In genomic region chr18:28127763-28128737, GRCh38 we compare ENCODE assay signal across 18 cellular contexts. TPM values are rescaled to one million over a fixed set of nuclear protein-coding genes. Genes with fewer than 3 reads are reported as not detected.
A peak's percentile ranks its signal among the peaks of the same experiment; 100 is the strongest.
DNase-seq lines count a peak whose midpoint lies in the region; ATAC-seq, FAIRE-seq and TF ChIP-seq lines count a peak whose summit lies in the region.
"Had no signal": no experiment of that assay in that cellular context is flagged by ENCODE, and none has a peak within 500 bp of the region (broad histone marks: within the 10 kb centered on the region; RNA-seq: fewer than 3 reads in every experiment).

No MANE protein-coding gene starts in this region.

- H3K4me1 ChIP-seq in IMR-90 (ENCODE audit: control insufficient read depth, insufficient read depth, low read length): peaks cover 5% of the 10 kb centered on the region; the same call in 1 of the 2 replicates
- H3K4me1 ChIP-seq in naive thymus-derived CD4-positive, alpha-beta T cell (ENCODE audit: control insufficient read depth in 2 of 2, insufficient read depth in 2 of 2, low read length in 2 of 2): no peaks in the 10 kb centered on the region
- H3K4me1 ChIP-seq: esophagus squamous epithelium had no signal

- H2BK20ac ChIP-seq in IMR-90 (ENCODE audit: low read depth, low read length): no peak overlapping the region

- WGBS in IMR-90 (ENCODE audit: extremely low coverage in 2 of 2, insufficient read length in 1 of 2), 2 experiments: no CpG with 5 or more reads among the region's 7 CpGs

- ATAC-seq in IMR-90 (ENCODE audit: low read depth) (no peak), HG03432 (IDR thresholded peaks at IDR 0.05; ENCODE audit: unreplicated experiment) (no peak), HG03354 (IDR thresholded peaks at IDR 0.05; ENCODE audit: poor library complexity, severe bottlenecking, unreplicated experiment) (no peak)
- ATAC-seq in naive thymus-derived CD4-positive, alpha-beta T cell: no peak
- ATAC-seq: activated T-cell treated with anti-CD3 and anti-CD28 coated beads, Interleukin-2, amount 50 U/mL, for 4 hours had no signal

- peak; percentile 58 for FAIRE-seq in islet of Langerhans (lab: Jason Lieb, UNC)

- peaks cover 2% of the 10 kb centered on the region for H3K36me3 Mint-ChIP-seq in chondrocyte (ENCODE audit: low read depth)
- no peaks in the 10 kb centered on the region for H3K36me3 Mint-ChIP-seq in naive thymus-derived CD4-positive, alpha-beta T cell
- H3K36me3 Mint-ChIP-seq: activated naive CD8-positive, alpha-beta T cell had no signal

- dilution Hi-C loops in IMR-90 (cut with HindIII; ENCODE audit: low sequenced_read_pairs, unreplicated experiment): no loop called here

- H3K36me3 ChIP-seq in IMR-90 (ENCODE audit: control insufficient read depth, insufficient read depth, low read length): no peaks in the 10 kb centered on the region
- no peaks in the 10 kb centered on the region for H3K36me3 ChIP-seq in naive thymus-derived CD4-positive, alpha-beta T cell (ENCODE audit: control insufficient read depth in 2 of 3, insufficient read depth in 3 of 3, low read length in 3 of 3)
- H3K36me3 ChIP-seq: esophagus squamous epithelium, thyroid gland had no signal

- no peak overlapping the region for H2AK5ac ChIP-seq in IMR-90 (ENCODE audit: low read depth, low read length)

- BruUV-seq in IMR-90 (replicated peaks; lab: Mats Ljungman, UMichigan): no TSS peak

- H3K27ac Mint-ChIP-seq in chondrocyte (ENCODE audit: unreplicated experiment): peak overlapping the region; percentile 17
- H3K27ac Mint-ChIP-seq in naive thymus-derived CD4-positive, alpha-beta T cell: no peak overlapping the region
- H3K27ac Mint-ChIP-seq: activated naive CD8-positive, alpha-beta T cell had no signal

- H3K23ac ChIP-seq in IMR-90 (ENCODE audit: low read depth, low read length): no peak overlapping the region

- H3K9me3 ChIP-seq in IMR-90 (ENCODE audit: control insufficient read depth, insufficient read depth, low read length): no peaks in the 10 kb centered on the region
- no peaks in the 10 kb centered on the region for H3K9me3 ChIP-seq in naive thymus-derived CD4-positive, alpha-beta T cell (ENCODE audit: control insufficient read depth in 2 of 3, low read length in 3 of 3)
- H3K9me3 ChIP-seq: esophagus squamous epithelium, thyroid gland had no signal

- H2BK5ac ChIP-seq in IMR-90 (ENCODE audit: low read depth, low read length, poor library complexity, severe bottlenecking): no peak overlapping the region

- H2AK9ac ChIP-seq in IMR-90 (replicated peaks; ENCODE audit: low read depth, low read length, poor library complexity): no peak overlapping the region

- no peak overlapping the region for H3K4me2 ChIP-seq in IMR-90 (ENCODE audit: low read depth, low read length)

- peaks cover 3% of the 10 kb centered on the region; the same call in 1 of the 2 replicates for H4K20me1 ChIP-seq in IMR-90 (ENCODE audit: insufficient read depth, low read length)

- H3K18ac ChIP-seq in IMR-90 (ENCODE audit: low read depth, low read length): no peak overlapping the region

- peaks cover 8% of the 10 kb centered on the region for H3K9me1 ChIP-seq in IMR-90 (ENCODE audit: insufficient read depth, low read length)

- H3K4me3 ChIP-seq in IMR-90 (ENCODE audit: insufficient read depth, low read depth, low read length): no peak overlapping the region
- no peak overlapping the region for H3K4me3 ChIP-seq in naive thymus-derived CD4-positive, alpha-beta T cell (ENCODE audit: low read length)
- H3K4me3 ChIP-seq: esophagus squamous epithelium, thyroid gland had no signal

- H4K5ac ChIP-seq in IMR-90 (ENCODE audit: low read depth, low read length): no peak overlapping the region

- H4K8ac ChIP-seq in IMR-90 (ENCODE audit: low read depth in 2 of 2, low read length in 2 of 2): no peak overlapping the region

- H3K4ac ChIP-seq in IMR-90 (ENCODE audit: low read depth, low read length): peak overlapping the region; percentile 10; the same call in 1 of the 2 replicates

- no peak for TF ChIP-seq RAD21 in IMR-90 (IDR thresholded peaks at IDR 0.05; ENCODE audit: low read length)

- peaks cover 26 to 55% of the 10 kb centered on the region in 2 experiments for H3K79me1 ChIP-seq in IMR-90 (ENCODE audit: low read depth in 1 of 2, low read length in 2 of 2)

- CTCF ChIA-PET in IMR-90 (lab: Yijun Ruan, JAX): interaction anchor here (0.6 to 1.3 kb wide), 4 partner anchors 13 to 43 kb away, joined by 3 to 6 read pairs (median 4); no protein-coding TSS in a partner anchor
- CTCF ChIA-PET in naive thymus-derived CD4-positive, alpha-beta T cell (lab: Charles Lee): no interaction called here

- H2BK120ac ChIP-seq in IMR-90 (ENCODE audit: low read depth, low read length): no peak overlapping the region

- DNase-seq in ACHN (peak; percentile 43), IMR-90 (peak; percentile 34), chondrocyte (ENCODE audit: low spot score) (no peak), GM13976 (ENCODE audit: low spot score) (no peak)
- DNase-seq in naive thymus-derived CD4-positive, alpha-beta T cell: no peak
- DNase-seq: activated T-cell treated with anti-CD3 and anti-CD28 coated beads, Interleukin-2, amount 50 U/mL, for 4 hours; COR-L47; esophagus squamous epithelium; KBM-7; NCI-H1436; NCI-H2227 treated with DMSO at 0.1 percent for 48 hours; NK-92 treated with Interleukin-12 subunit alpha and Interleukin-12 subunit beta, amount 100 ng/mL, for 24 hours; SIG-M5; thyroid gland had no signal

- no peak overlapping the region for H2AFZ ChIP-seq in IMR-90 (replicated peaks; ENCODE audit: low read length, poor library complexity)

- no peak overlapping the region for H2BK15ac ChIP-seq in IMR-90 (ENCODE audit: low read depth, low read length)

- no peaks in the 10 kb centered on the region for H3K9me3 Mint-ChIP-seq in chondrocyte (ENCODE audit: low read depth)
- peaks cover 0 to 10% (median 3%) of the 10 kb centered on the region in 11 donors for H3K9me3 Mint-ChIP-seq in naive thymus-derived CD4-positive, alpha-beta T cell
- H3K9me3 Mint-ChIP-seq: activated T-cell treated with anti-CD3 and anti-CD28 coated beads, Interleukin-2, amount 50 U/mL, for 4 hours had no signal

- no peaks in the 10 kb centered on the region for H3K27me3 Mint-ChIP-seq in chondrocyte (ENCODE audit: low read depth)
- no peaks in the 10 kb centered on the region for H3K27me3 Mint-ChIP-seq in naive thymus-derived CD4-positive, alpha-beta T cell
- H3K27me3 Mint-ChIP-seq: activated naive CD8-positive, alpha-beta T cell had no signal

- no peak for TF ChIP-seq CTCF in IMR-90 (conservative IDR thresholded peaks at IDR 0.05; ENCODE audit: low read depth, low read length)
- TF ChIP-seq CTCF in chondrocyte (IDR thresholded peaks at IDR 0.05): no peak
- TF ChIP-seq CTCF in GM13976 (IDR thresholded peaks at IDR 0.05; ENCODE audit: borderline replicate concordance, control extremely low read depth, extremely low read depth, insufficient read depth, missing control alignments): no peak

- no peak overlapping the region for H3K4me3 Mint-ChIP-seq in chondrocyte (ENCODE audit: unreplicated experiment)
- no peak overlapping the region for H3K4me3 Mint-ChIP-seq in naive thymus-derived CD4-positive, alpha-beta T cell
- H3K4me3 Mint-ChIP-seq: activated naive CD8-positive, alpha-beta T cell; activated T-cell treated with anti-CD3 and anti-CD28 coated beads, Interleukin-2, amount 50 U/mL, for 4 hours had no signal

- H3K4me1 Mint-ChIP-seq in chondrocyte (ENCODE audit: low read depth): peaks cover 39% of the 10 kb centered on the region
- peaks cover 0 to 2% (median 0%) of the 10 kb centered on the region in 7 donors for H3K4me1 Mint-ChIP-seq in naive thymus-derived CD4-positive, alpha-beta T cell

- H3K27me3 ChIP-seq in IMR-90 (ENCODE audit: control insufficient read depth, insufficient read depth, low read length): no peaks in the 10 kb centered on the region
- no peaks in the 10 kb centered on the region for H3K27me3 ChIP-seq in naive thymus-derived CD4-positive, alpha-beta T cell (ENCODE audit: control insufficient read depth in 2 of 2, insufficient read depth in 2 of 2, low read length in 2 of 2)
- H3K27me3 ChIP-seq: esophagus squamous epithelium, thyroid gland had no signal

- H3K9ac ChIP-seq in IMR-90 (ENCODE audit: low read depth, low read length): no peak overlapping the region

- POLR2A ChIA-PET in IMR-90 (lab: Charles Lee; ENCODE audit: unreplicated experiment): no interaction called here
- POLR2A ChIA-PET in naive thymus-derived CD4-positive, alpha-beta T cell (lab: Charles Lee): interaction anchor here (0.6 kb wide), 1 partner anchor 76 kb away, joined by 3 read pairs; no protein-coding TSS in a partner anchor

- peak overlapping the region; percentile 39; the same call in 1 of the 2 replicates for H3K14ac ChIP-seq in IMR-90 (replicated peaks; ENCODE audit: low read depth, low read length)

- in situ Hi-C loops in ACHN (cut with HindIII; ENCODE audit: low pct_ligation_motif_present, low pct_unique_long_range_greater_than_20kb, low sequenced_read_pairs): no loop called here
- in situ Hi-C loops in IMR-90 (cut with MboI; ENCODE audit: low sequenced_read_pairs): no loop called here
- in situ Hi-C loops in GM13976 (cut with MboI; ENCODE audit: low sequenced_read_pairs, unreplicated experiment): no loop called here

- H3K56ac ChIP-seq in IMR-90 (ENCODE audit: extremely low read depth, insufficient read depth, low read length): no peak overlapping the region

- no peak overlapping the region for H4K91ac ChIP-seq in IMR-90 (ENCODE audit: insufficient read depth, low read depth, low read length)

- no peak for TF ChIP-seq POLR2A in IMR-90 (IDR thresholded peaks at IDR 0.05; ENCODE audit: low read depth, low read length)

- intact Hi-C loops in IMR-90 (cut with micrococcal nuclease): no loop called here
- intact Hi-C loops in naive thymus-derived CD4-positive, alpha-beta T cell (cut with micrococcal nuclease): no loop called here

- H3K27ac ChIP-seq in IMR-90 (ENCODE audit: insufficient read depth, low read length): no peak overlapping the region
- H3K27ac ChIP-seq in naive thymus-derived CD4-positive, alpha-beta T cell (ENCODE audit: low read depth, low read length): no peak overlapping the region
- H3K27ac ChIP-seq: esophagus squamous epithelium, thyroid gland had no signal

TF ChIP-seq in IMR-90, 13 proteins besides CTCF, POLR2A, EP300 and RAD21 (continues in another document):
- no peak for TF ChIP-seq MAZ (IDR thresholded peaks at IDR 0.05; ENCODE audit: borderline replicate concordance, low read depth, low read length)
- no peak for TF ChIP-seq NFE2L2 (IDR thresholded peaks at IDR 0.05; ENCODE audit: low read depth, low read length)
- TF ChIP-seq FOS (IDR thresholded peaks at IDR 0.05; ENCODE audit: low read depth, low read length): no peak
- no peak for TF ChIP-seq RCOR1 (IDR thresholded peaks at IDR 0.05; ENCODE audit: insufficient replicate concordance, low read length)
- TF ChIP-seq RFX5 (IDR thresholded peaks at IDR 0.05; ENCODE audit: low read depth, low read length): no peak

RNA-seq across cellular contexts. Expression of gene CDH2, which starts 48.9 kb away (rescaled TPM):
- total RNA-seq in IMR-90 (2012; rRNA removed) (105 and 111 TPM in 2 replicates), chondrocyte (175 to 208 TPM (median 198 TPM) in 3 replicates)
- polyA plus RNA-seq in IMR-90 (2012; rRNA removed): 53.3 and 55.6 TPM in 2 replicates
- 14.4 and 20.4 TPM in 2 replicates for polyA plus RNA-seq in IMR-90 (2012; cell fraction: cytosol; rRNA removed)
- 5.2 and 17.4 TPM in 2 replicates for polyA plus RNA-seq in IMR-90 (2012; cell fraction: nucleus; rRNA removed; ENCODE audit: low replicate concordance)
- under 1 TPM in 3 of 5 experiments, not detected in 2; 0.15 to 0.27 (median 0.19) TPM for total RNA-seq in naive thymus-derived CD4-positive, alpha-beta T cell
- under 1 TPM; 0.05 to 0.45 TPM for polyA plus RNA-seq in naive thymus-derived CD4-positive, alpha-beta T cell

Comparison
In these comparisons a context has a peak if more than half of its experiments do, and no peak if none do; other contexts are left out.
1. DNase-seq: peak in ACHN (single experiment) and IMR-90 (single experiment); none in chondrocyte (single experiment), naive thymus-derived CD4-positive, alpha-beta T cell (0 of 9) and GM13976 (single experiment).
2. RNA of gene CDH2, which starts 48.9 kb away (total RNA-seq): 175 to 208 TPM in chondrocyte and 105 to 111 TPM in IMR-90; 0.15 to 0.27 TPM in naive thymus-derived CD4-positive, alpha-beta T cell; every median in the first group is over 10 times any median in the second.